Comparison of ENCODE assay signal across 18 cellular contexts in the genomic region with DNA sequence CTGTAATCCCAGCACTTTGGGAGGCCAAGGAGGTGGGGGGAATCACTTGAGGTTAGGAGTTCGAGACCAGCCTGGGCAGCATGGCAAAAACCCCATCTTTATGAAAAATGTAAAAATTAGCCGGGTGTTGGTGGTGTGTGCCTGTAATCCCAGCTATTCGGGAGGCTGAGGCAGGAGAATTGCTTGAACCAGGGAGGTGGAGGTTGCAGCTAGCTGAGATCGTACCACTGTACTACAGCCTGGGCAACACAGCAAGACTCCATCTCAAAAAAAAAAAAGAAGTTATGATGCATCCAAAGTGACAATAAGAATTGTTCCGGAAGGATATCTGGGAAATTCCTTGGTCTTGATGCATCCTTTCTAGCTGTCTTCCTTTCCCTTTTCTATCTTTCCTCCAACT. TPM values are rescaled to one million over a fixed set of nuclear protein-coding genes. Genes with fewer than 3 reads are reported as not detected.
DNase-seq lines count a peak whose midpoint lies in the region; ATAC-seq, FAIRE-seq and TF ChIP-seq lines count a peak whose summit lies in the region.
"Had no signal": no experiment of that assay in that cellular context is flagged by ENCODE, and none has a peak within 500 bp of the region (broad histone marks: within the 10 kb centered on the region; RNA-seq: fewer than 3 reads in every experiment).

No MANE protein-coding gene starts in this region.

- H2BK120ac ChIP-seq in trophoblast cell (ENCODE audit: insufficient read depth, low read length, poor library complexity): no peak overlapping the region

- H3K27ac ChIP-seq in HEK293 (ENCODE audit: extremely low read depth, low read depth, low read length): no peak overlapping the region
- no peak overlapping the region for H3K27ac ChIP-seq in trophoblast cell (ENCODE audit: low read depth, low read length)
- no peak overlapping the region for H3K27ac ChIP-seq in upper lobe of left lung
- H3K27ac ChIP-seq: C4-2B had no signal

- no peaks in the 10 kb centered on the region for H3K9me3 Mint-ChIP-seq in central memory CD8-positive, alpha-beta T cell
- H3K9me3 Mint-ChIP-seq: CD4-positive, alpha-beta memory T cell had no signal

- H3K9ac ChIP-seq in trophoblast cell (ENCODE audit: low read length): no peak overlapping the region

- H3K4me2 ChIP-seq in trophoblast cell (ENCODE audit: low read length): no peak overlapping the region

- no peak overlapping the region for H2AK5ac ChIP-seq in trophoblast cell (ENCODE audit: low read length)

- ATAC-seq in T-helper 17 cell (no peak), HG03097 (IDR thresholded peaks at IDR 0.05; ENCODE audit: low FRiP score, unreplicated experiment) (no peak), upper lobe of left lung (ENCODE audit: low FRiP score in 2 of 2) (no peak)
- no peak for ATAC-seq in central memory CD8-positive, alpha-beta T cell (replicated peaks; ENCODE audit: extremely low read depth, poor library complexity, severe bottlenecking)
- ATAC-seq: HCT116 had no signal

- no peak overlapping the region for H3K23ac ChIP-seq in trophoblast cell (ENCODE audit: low read length)

- no peak for FAIRE-seq in GM12891 (lab: Jason Lieb, UNC)
- FAIRE-seq: A204.1 had no signal

- peak overlapping the region; percentile 9 for H3K4me3 Mint-ChIP-seq in T-helper 17 cell
- H3K4me3 Mint-ChIP-seq in central memory CD8-positive, alpha-beta T cell: no peak overlapping the region
- H3K4me3 Mint-ChIP-seq: CD4-positive, alpha-beta memory T cell had no signal

- no peak overlapping the region for H3K14ac ChIP-seq in trophoblast cell (ENCODE audit: low read length)

- no peak overlapping the region for H3K27ac Mint-ChIP-seq in T-helper 17 cell
- H3K27ac Mint-ChIP-seq in central memory CD8-positive, alpha-beta T cell (ENCODE audit: low read depth): peak overlapping the region; percentile 35
- H3K27ac Mint-ChIP-seq: CD4-positive, alpha-beta memory T cell had no signal

- no peak overlapping the region for H2AFZ ChIP-seq in trophoblast cell (ENCODE audit: insufficient read depth, low read length, poor library complexity)

- peaks cover 12% of the 10 kb centered on the region for H3K4me1 Mint-ChIP-seq in T-helper 17 cell
- peaks cover 12% of the 10 kb centered on the region for H3K4me1 Mint-ChIP-seq in central memory CD8-positive, alpha-beta T cell

- peak overlapping the region; percentile 39 for H3K4ac ChIP-seq in trophoblast cell (ENCODE audit: low read depth, low read length)

- CTCF ChIA-PET in HEK293 (lab: Yijun Ruan, JAX): interaction anchor here (0.6 kb wide), 2 partner anchors 12 to 205 kb away, joined by 3 to 4 read pairs; no protein-coding TSS in a partner anchor

- no peak overlapping the region for H4K91ac ChIP-seq in trophoblast cell (ENCODE audit: low read depth, low read length)

- POLR2A ChIA-PET in HEK293 (lab: Yijun Ruan, JAX): no interaction called here

- H2BK5ac ChIP-seq in trophoblast cell (ENCODE audit: low read depth, low read length, poor library complexity): no peak overlapping the region

- H2BK12ac ChIP-seq in trophoblast cell (ENCODE audit: low read length): no peak overlapping the region

- no peak for TF ChIP-seq POLR2A in GM12891 (IDR thresholded peaks at IDR 0.05; ENCODE audit: low read depth, low read length)
- TF ChIP-seq POLR2A in upper lobe of left lung (IDR thresholded peaks at IDR 0.05): no peak

- no peak for TF ChIP-seq EP300 in upper lobe of left lung (IDR thresholded peaks at IDR 0.05)

- H4K8ac ChIP-seq in trophoblast cell (ENCODE audit: low read depth, low read length): no peak overlapping the region

- peaks cover 0 to 15% of the 10 kb centered on the region in 2 experiments; a peak in 2 of 3 replicates for H3K36me3 ChIP-seq in HEK293 (ENCODE audit: control insufficient read depth in 2 of 2, insufficient read depth in 1 of 2, low read length in 2 of 2)
- H3K36me3 ChIP-seq in trophoblast cell (ENCODE audit: control insufficient read depth in 1 of 2, insufficient read depth in 2 of 2, low read length in 2 of 2): peaks cover 4 to 5% of the 10 kb centered on the region in 2 experiments
- H3K36me3 ChIP-seq in upper lobe of left lung: no peaks in the 10 kb centered on the region

- H4K12ac ChIP-seq in trophoblast cell (ENCODE audit: low read depth, low read length): no peak overlapping the region

- no peaks in the 10 kb centered on the region for H3K36me3 Mint-ChIP-seq in T-helper 17 cell (ENCODE audit: low read depth)
- peaks cover 17% of the 10 kb centered on the region for H3K36me3 Mint-ChIP-seq in central memory CD8-positive, alpha-beta T cell (ENCODE audit: insufficient read depth)
- H3K36me3 Mint-ChIP-seq: CD4-positive, alpha-beta memory T cell had no signal

- no peak overlapping the region for H3K18ac ChIP-seq in trophoblast cell (ENCODE audit: low read length)

- WGBS in trophoblast cell (ENCODE audit: extremely low coverage, insufficient coverage, insufficient read length): no CpG with 5 or more reads among the region's 5 CpGs
- 96 to 99% methylated on average over 5 of the region's 5 CpGs for WGBS in upper lobe of left lung, 2 donors

- H3K27me3 ChIP-seq in trophoblast cell (ENCODE audit: insufficient read depth, low read length): no peaks in the 10 kb centered on the region
- no peaks in the 10 kb centered on the region for H3K27me3 ChIP-seq in upper lobe of left lung
- H3K27me3 ChIP-seq: BE2C had no signal

- H3K79me1 ChIP-seq in trophoblast cell (ENCODE audit: low read length): no peaks in the 10 kb centered on the region

- H3K9me3 ChIP-seq in HEK293 (ENCODE audit: control insufficient read depth, insufficient read depth, low read depth, low read length): no peaks in the 10 kb centered on the region
- H3K9me3 ChIP-seq in T-helper 17 cell (ENCODE audit: control insufficient read depth, low read length, poor library complexity, severe bottlenecking): no peaks in the 10 kb centered on the region
- no peaks in the 10 kb centered on the region for H3K9me3 ChIP-seq in trophoblast cell (ENCODE audit: insufficient read depth, low read depth, low read length)
- no peaks in the 10 kb centered on the region for H3K9me3 ChIP-seq in upper lobe of left lung
- H3K9me3 ChIP-seq: BE2C had no signal

- no peaks in the 10 kb centered on the region for H3K27me3 Mint-ChIP-seq in T-helper 17 cell
- H3K27me3 Mint-ChIP-seq in central memory CD8-positive, alpha-beta T cell: no peaks in the 10 kb centered on the region
- H3K27me3 Mint-ChIP-seq: CD4-positive, alpha-beta memory T cell had no signal

- no peak overlapping the region for H3K4me3 ChIP-seq in HEK293 (ENCODE audit: low read depth, low read length)
- no peak overlapping the region for H3K4me3 ChIP-seq in trophoblast cell (ENCODE audit: low read depth, low read length)
- no peak overlapping the region for H3K4me3 ChIP-seq in upper lobe of left lung

- no peak for TF ChIP-seq CTCF in HEK293 (tag by site-specific recombination; IDR thresholded peaks at IDR 0.05)
- no peak for TF ChIP-seq CTCF in upper lobe of left lung (IDR thresholded peaks at IDR 0.05)

- H3K4me1 ChIP-seq in HEK293 (ENCODE audit: control insufficient read depth, insufficient read depth, low read length) (peaks cover 12% of the 10 kb centered on the region), trophoblast cell (ENCODE audit: control insufficient read depth in 1 of 2, insufficient read depth in 2 of 2, low read length in 2 of 2) (peaks cover 6 to 15% of the 10 kb centered on the region in 2 experiments), upper lobe of left lung (peaks cover 0 to 19% (median 8%) of the 10 kb centered on the region in 4 donors)

- DNase-seq in T-helper 17 cell: no peak
- DNase-seq in central memory CD8-positive, alpha-beta T cell (ENCODE audit: low spot score in 2 of 2): no peak
- no peak for DNase-seq in trophoblast cell
- DNase-seq in GM12891 (ENCODE audit: insufficient read length, low spot score): no peak
- DNase-seq in upper lobe of left lung: no peak
- DNase-seq: ACHN; BE2C; CD4-positive, alpha-beta memory T cell; DMS153; DMS79; GDM1; GOT3; H7 had no signal

- H3K79me2 ChIP-seq in trophoblast cell (ENCODE audit: control insufficient read depth, insufficient read depth, low read length, poor library complexity): peaks cover 28% of the 10 kb centered on the region

TF ChIP-seq in HEK293, 187 proteins besides CTCF, POLR2A, EP300 and RAD21:
- no peak for TF ChIP-seq ZNF658 (tag by site-specific recombination; IDR thresholded peaks at IDR 0.05)
- peak; percentile 77 for TF ChIP-seq ZNF121 (tag by site-specific recombination; IDR thresholded peaks at IDR 0.05)

TF ChIP-seq in GM12891, 5 proteins besides CTCF, POLR2A, EP300 and RAD21:
- TF ChIP-seq SPI1 (IDR thresholded peaks at IDR 0.05; ENCODE audit: low read depth, low read length): no peak
- TF ChIP-seq TAF1 (IDR thresholded peaks at IDR 0.05; ENCODE audit: low read depth, low read length): no peak
- TF ChIP-seq POU2F2 (IDR thresholded peaks at IDR 0.05; ENCODE audit: low read depth, low read length): no peak
- no peak for TF ChIP-seq PAX5 (IDR thresholded peaks at IDR 0.05; ENCODE audit: insufficient read depth, low read length, severe bottlenecking)

RNA-seq across cellular contexts. Expression of a gene that starts 7.3 kb away (rescaled TPM):
- total RNA-seq in T-helper 17 cell (10 to 100 TPM; 23.3 to 24.0 TPM), upper lobe of left lung (10 to 100 TPM in 1 of 6 donors, 1 to 10 TPM in 5; 1.9 to 14.3 (median 4.7) TPM)
- polyA plus RNA-seq in trophoblast cell (2013): 26.0 and 26.1 TPM in 2 replicates
- polyA plus RNA-seq in GM12891 (2012; ENCODE audit: low read depth, missing spikeins): 7.6 TPM
